ENCODE assay signal across 8 cellular contexts in the genomic region with DNA sequence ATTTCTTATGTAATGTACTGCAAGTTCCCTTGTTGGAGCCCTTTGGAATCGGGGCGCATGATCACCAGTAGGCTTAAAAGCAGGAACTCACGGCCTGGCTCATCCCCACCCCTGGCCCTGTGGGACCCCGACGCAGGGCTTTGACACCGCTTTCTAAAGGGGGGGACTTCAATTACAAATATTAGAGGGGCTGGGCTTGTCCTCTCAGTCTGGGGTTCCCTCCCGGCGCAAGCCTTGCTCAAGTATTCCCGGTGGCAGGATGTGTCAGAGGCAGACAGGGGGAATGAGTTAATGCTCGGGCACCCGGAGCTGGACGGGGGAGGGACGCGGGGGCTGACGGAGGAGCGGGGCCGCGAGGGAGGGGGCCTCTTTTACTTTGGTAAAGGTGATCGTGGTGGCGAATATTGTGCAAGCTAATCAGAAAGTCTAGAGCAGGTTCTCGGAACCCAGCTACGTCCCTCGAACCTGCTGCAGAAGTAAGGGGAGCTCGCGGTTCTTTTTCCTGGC. TPM values are rescaled to one million over a fixed set of nuclear protein-coding genes. Genes with fewer than 3 reads are reported as not detected.
A peak's percentile ranks its signal among the peaks of the same experiment; 100 is the strongest.
DNase-seq lines count a peak whose midpoint lies in the region; ATAC-seq and TF ChIP-seq lines count a peak whose summit lies in the region.

No MANE protein-coding gene starts in this region.

- ATAC-seq in CD8-positive, alpha-beta T cell: no peak
- peak; percentile 23 for ATAC-seq in mucosa of descending colon

- H3K9me3 Mint-ChIP-seq in CD8-positive, alpha-beta T cell: no peaks in the 10 kb centered on the region

- DNase-seq in CD8-positive, alpha-beta T cell: no peak
- DNase-seq in NCI-H69 (lab: John Stamatoyannopoulos, UW): peak; percentile 88
- peak in 1 of 3 donors; percentile 41 for DNase-seq in mucosa of descending colon
- DNase-seq in vagina (ENCODE audit: extremely low spot score in 2 of 2): no peak
- no peak for DNase-seq in NK-92 treated with Interleukin-12 subunit alpha and Interleukin-12 subunit beta, amount 100 ng/mL, for 24 hours (lab: John Stamatoyannopoulos, UW)
- no peak for DNase-seq in dedifferentiated amniotic fluid mesenchymal stem cell (ENCODE audit: extremely low spot score)
- DNase-seq in NCI-H526 treated with DMSO at 0.1 percent for 48 hours (lab: John Stamatoyannopoulos, UW): no peak

- H3K9ac ChIP-seq in duodenal mucosa (ENCODE audit: low read depth in 1 of 2, low read length in 2 of 2): no peak overlapping the region

- CTCF ChIA-PET in CD8-positive, alpha-beta T cell (lab: Charles Lee): interaction anchor here (1.0 kb wide), 1 partner anchor 155 kb away, joined by 3 read pairs; no protein-coding TSS in a partner anchor

- peaks cover 30% of the 10 kb centered on the region for H3K4me1 ChIP-seq in CD8-positive, alpha-beta T cell (ENCODE audit: insufficient read depth, low read length)
- H3K4me1 ChIP-seq in duodenal mucosa (ENCODE audit: control insufficient read depth in 1 of 2, insufficient read depth in 2 of 2, low read length in 2 of 2): peaks cover 0 to 10% of the 10 kb centered on the region in 2 donors
- H3K4me1 ChIP-seq in mucosa of descending colon (ENCODE audit: low read depth): peaks cover 11% of the 10 kb centered on the region
- H3K4me1 ChIP-seq in vagina: peaks cover 18% of the 10 kb centered on the region

- intact Hi-C loops in CD8-positive, alpha-beta T cell (cut with DNase I, micrococcal nuclease): no loop called here
- intact Hi-C loops in mucosa of descending colon (cut with DNase I, micrococcal nuclease): no loop called here
- intact Hi-C loops in vagina (cut with DNase I): no loop called here

- H3K27me3 ChIP-seq in CD8-positive, alpha-beta T cell (ENCODE audit: insufficient read depth, low read length): peaks cover 27% of the 10 kb centered on the region
- H3K27me3 ChIP-seq in duodenal mucosa (ENCODE audit: control insufficient read depth in 1 of 2, insufficient read depth in 2 of 2, low read length in 2 of 2) (peaks cover 26 to 37% of the 10 kb centered on the region in 2 donors), vagina (no peaks in the 10 kb centered on the region)

- no peaks in the 10 kb centered on the region for H3K9me3 ChIP-seq in CD8-positive, alpha-beta T cell (ENCODE audit: low read length)
- H3K9me3 ChIP-seq in duodenal mucosa (ENCODE audit: control insufficient read depth in 1 of 2, low read length in 2 of 2) (no peaks in the 10 kb centered on the region), mucosa of descending colon (no peaks in the 10 kb centered on the region), vagina (no peaks in the 10 kb centered on the region)

- POLR2A ChIA-PET in CD8-positive, alpha-beta T cell (lab: Charles Lee): interaction anchor here (0.8 kb wide), 1 partner anchor 195 kb away, joined by 3 read pairs; no protein-coding TSS in a partner anchor

- H3K27ac Mint-ChIP-seq in CD8-positive, alpha-beta T cell: no peak overlapping the region

- no peak for TF ChIP-seq POLR2A in vagina (IDR thresholded peaks at IDR 0.05)

- no peak for TF ChIP-seq CTCF in CD8-positive, alpha-beta T cell (IDR thresholded peaks at IDR 0.05)
- TF ChIP-seq CTCF in mucosa of descending colon (IDR thresholded peaks at IDR 0.05) (no peak), vagina (IDR thresholded peaks at IDR 0.05) (no peak)

- peak overlapping the region; percentile 30 for H3K4me3 ChIP-seq in CD8-positive, alpha-beta T cell (ENCODE audit: low read depth, low read length)
- H3K4me3 ChIP-seq in duodenal mucosa (ENCODE audit: low read depth in 1 of 2, low read length in 2 of 2): peak overlapping the region; percentile 45 to 57
- H3K4me3 ChIP-seq in mucosa of descending colon: no peak overlapping the region
- peak overlapping the region; percentile 56 to 64 for H3K4me3 ChIP-seq in vagina

- H3K36me3 Mint-ChIP-seq in CD8-positive, alpha-beta T cell: no peaks in the 10 kb centered on the region

- peak overlapping the region; percentile 71 for H3K4me3 Mint-ChIP-seq in CD8-positive, alpha-beta T cell

- H3K27me3 Mint-ChIP-seq in CD8-positive, alpha-beta T cell (ENCODE audit: low read depth): peaks cover 45% of the 10 kb centered on the region

- H3K36me3 ChIP-seq in CD8-positive, alpha-beta T cell (ENCODE audit: insufficient read depth, low read length): no peaks in the 10 kb centered on the region
- no peaks in the 10 kb centered on the region for H3K36me3 ChIP-seq in duodenal mucosa (ENCODE audit: control insufficient read depth in 1 of 2, insufficient read depth in 2 of 2, low read length in 2 of 2)
- H3K36me3 ChIP-seq in mucosa of descending colon (ENCODE audit: low read depth): no peaks in the 10 kb centered on the region
- no peaks in the 10 kb centered on the region for H3K36me3 ChIP-seq in vagina

- H3K4me1 Mint-ChIP-seq in CD8-positive, alpha-beta T cell (ENCODE audit: low read depth): peaks cover 28% of the 10 kb centered on the region

- no peak overlapping the region for H3K27ac ChIP-seq in CD8-positive, alpha-beta T cell (ENCODE audit: low read depth, low read length)
- H3K27ac ChIP-seq in duodenal mucosa (ENCODE audit: low read depth, low read length) (no peak overlapping the region), vagina (no peak overlapping the region)

RNA-seq across cellular contexts. Expression of gene FGF14, which starts 1.2 kb away (rescaled TPM):
- not detected for total RNA-seq in CD8-positive, alpha-beta T cell
- total RNA-seq in mucosa of descending colon (1 to 10 TPM in 1 of 3 donors, under 1 TPM in 2; 0.43 to 2.5 (median 0.70) TPM), vagina (3.4 TPM)
